1 cellular context compared by ENCODE assay signal in genomic region chr2:174343638-174344455, GRCh38.
TF ChIP-seq lines count a peak whose summit lies in the region.

No MANE protein-coding gene starts in this region.

TF ChIP-seq in endothelial cell of umbilical vein, 7 proteins besides CTCF, POLR2A, EP300 and RAD21:
- TF ChIP-seq MAX (IDR thresholded peaks at IDR 0.05; ENCODE audit: insufficient read depth, insufficient read length): no peak
- TF ChIP-seq EZH2 (IDR thresholded peaks at IDR 0.05; ENCODE audit: borderline replicate concordance, low read depth, low read length, severe bottlenecking): peak; percentile 100
- no peak for TF ChIP-seq FOS (IDR thresholded peaks at IDR 0.05; ENCODE audit: borderline replicate concordance, insufficient read depth, low read length)
- TF ChIP-seq JUN (IDR thresholded peaks at IDR 0.05; ENCODE audit: borderline replicate concordance, insufficient read depth, insufficient read length, low read depth): no peak
- TF ChIP-seq GATA2 (IDR thresholded peaks at IDR 0.05; ENCODE audit: insufficient read depth, insufficient read length, low read depth, low read length): no peak
- no peak for TF ChIP-seq POLR2AphosphoS5 (IDR thresholded peaks at IDR 0.05; ENCODE audit: insufficient read depth, low read depth, low read length)
- no peak for TF ChIP-seq MYC (IDR thresholded peaks at IDR 0.05; ENCODE audit: low read depth, low read length)
